ENCODE assay signal across 8 cellular contexts in the genomic region with DNA sequence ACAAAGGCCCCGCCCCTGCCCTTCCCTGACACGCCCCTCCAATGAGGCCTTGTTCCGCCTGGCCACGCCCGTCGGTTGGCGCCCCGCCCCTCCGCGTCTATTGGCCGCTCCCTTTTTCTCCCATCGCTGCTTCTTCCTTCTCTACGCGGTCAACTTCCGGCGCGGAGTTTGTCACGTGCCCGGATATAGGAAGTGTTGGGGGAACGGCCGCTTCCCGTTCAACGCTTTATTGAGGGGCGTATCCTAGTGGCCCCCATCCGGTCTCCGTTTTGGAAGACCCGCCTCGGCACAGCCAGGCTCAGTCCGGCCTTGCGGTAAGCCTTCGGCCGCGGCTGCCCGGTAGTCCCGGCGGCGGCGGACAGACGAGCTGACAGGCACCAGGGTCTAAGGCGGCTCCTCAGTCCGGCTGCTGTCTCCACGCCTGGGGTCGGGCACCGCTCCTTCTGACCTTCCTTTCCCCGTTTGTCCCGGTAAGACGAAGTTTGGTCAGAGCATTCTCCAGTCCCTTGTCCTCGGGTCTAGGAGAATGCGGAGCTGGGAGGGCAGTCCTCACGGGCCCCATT. TPM values are rescaled to one million over a fixed set of nuclear protein-coding genes. Genes with fewer than 3 reads are reported as not detected.
A peak's percentile ranks its signal among the peaks of the same experiment; 100 is the strongest.
DNase-seq lines count a peak whose midpoint lies in the region; ATAC-seq, FAIRE-seq and TF ChIP-seq lines count a peak whose summit lies in the region.

A gene with protein sequence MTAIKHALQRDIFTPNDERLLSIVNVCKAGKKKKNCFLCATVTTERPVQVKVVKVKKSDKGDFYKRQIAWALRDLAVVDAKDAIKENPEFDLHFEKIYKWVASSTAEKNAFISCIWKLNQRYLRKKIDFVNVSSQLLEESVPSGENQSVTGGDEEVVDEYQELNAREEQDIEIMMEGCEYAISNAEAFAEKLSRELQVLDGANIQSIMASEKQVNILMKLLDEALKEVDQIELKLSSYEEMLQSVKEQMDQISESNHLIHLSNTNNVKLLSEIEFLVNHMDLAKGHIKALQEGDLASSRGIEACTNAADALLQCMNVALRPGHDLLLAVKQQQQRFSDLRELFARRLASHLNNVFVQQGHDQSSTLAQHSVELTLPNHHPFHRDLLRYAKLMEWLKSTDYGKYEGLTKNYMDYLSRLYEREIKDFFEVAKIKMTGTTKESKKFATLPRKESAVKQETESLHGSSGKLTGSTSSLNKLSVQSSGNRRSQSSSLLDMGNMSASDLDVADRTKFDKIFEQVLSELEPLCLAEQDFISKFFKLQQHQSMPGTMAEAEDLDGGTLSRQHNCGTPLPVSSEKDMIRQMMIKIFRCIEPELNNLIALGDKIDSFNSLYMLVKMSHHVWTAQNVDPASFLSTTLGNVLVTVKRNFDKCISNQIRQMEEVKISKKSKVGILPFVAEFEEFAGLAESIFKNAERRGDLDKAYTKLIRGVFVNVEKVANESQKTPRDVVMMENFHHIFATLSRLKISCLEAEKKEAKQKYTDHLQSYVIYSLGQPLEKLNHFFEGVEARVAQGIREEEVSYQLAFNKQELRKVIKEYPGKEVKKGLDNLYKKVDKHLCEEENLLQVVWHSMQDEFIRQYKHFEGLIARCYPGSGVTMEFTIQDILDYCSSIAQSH (plus strand): TSS at position 165 of the 563 bp plus-strand sequence. CDS start 4,676 bp downstream, outside the sequence.

- H3K9me3 ChIP-seq in Loucy (ENCODE audit: insufficient read depth, low read depth, low read length), result 0 out of 2 replicates have a peak, but pooled peaks cover 6% of the 10 kb centered on the region

- peaks cover 0 to 3% of the 10 kb centered on the region in 2 donors for H3K9me3 Mint-ChIP-seq in natural killer cell

- H3K36me3 ChIP-seq in Loucy (ENCODE audit: insufficient read depth, low read length), result no peaks in the 10 kb centered on the region

- TF ChIP-seq POLR2A in H54 (IDR thresholded peaks at IDR 0.05; ENCODE audit: low read depth, low read length) (peak; percentile 82), Raji (IDR thresholded peaks at IDR 0.05; ENCODE audit: insufficient read depth, low read depth, low read length) (peak; percentile 60)

- H3K4me3 Mint-ChIP-seq in natural killer cell, result peak within 1 kb of the TSS; percentile 45

- H3K36me3 Mint-ChIP-seq in natural killer cell, result no peaks in the 10 kb centered on the region

- peak; percentile 94 to 96 (median 95) for ATAC-seq in natural killer cell

- H3F3A ChIP-seq in Loucy (ENCODE audit: low read depth), result no peaks in the 10 kb centered on the region

- peak within 1 kb of the TSS; percentile 92 for H3K4me3 ChIP-seq in Loucy (ENCODE audit: low read length, poor library complexity, severe bottlenecking)

- peaks cover 47% of the 10 kb centered on the region for H3K27me3 ChIP-seq in Loucy (ENCODE audit: insufficient read depth, low read length, poor library complexity, severe bottlenecking)

- DNase-seq in EL (peak; percentile 97), H54 (ENCODE audit: insufficient read length, low spot score) (peak; percentile 57), fibroblast of peridontal ligament (ENCODE audit: extremely low read depth) (peak; percentile 94), natural killer cell (peak; percentile 88)
- peak; percentile 98 for DNase-seq in activated T-helper 9 cell treated with anti-CD3 and anti-CD28 coated beads, Interleukin-2, amount 50 U/mL, for 16 hours (ENCODE audit: low read depth)
- DNase-seq in stimulated activated naive CD4-positive, alpha-beta T cell treated with Interleukin-2 at 50 U/mL for 16 hours (lab: John Stamatoyannopoulos, UW), result peak; percentile 97

- FAIRE-seq in H54 (lab: Jason Lieb, UNC), result peak; percentile 94

- H3K4me1 Mint-ChIP-seq in natural killer cell, result peaks cover 17 to 20% of the 10 kb centered on the region in 2 donors

- H3K27me3 Mint-ChIP-seq in natural killer cell (ENCODE audit: low read depth in 2 of 2), result peaks cover 0 to 10% of the 10 kb centered on the region in 2 donors

- H3K27ac Mint-ChIP-seq in natural killer cell, result peak within 1 kb of the TSS in 1 of 2 donors; percentile 91

- peak within 1 kb of the TSS; percentile 98 for H2AFZ ChIP-seq in Loucy (ENCODE audit: low read length)

- H3K79me2 ChIP-seq in Loucy (ENCODE audit: insufficient read depth, low read length), result peaks cover 25% of the 10 kb centered on the region

- TF ChIP-seq CTCF in Loucy (conservative IDR thresholded peaks at IDR 0.05; ENCODE audit: low read length) (no peak), natural killer cell (IDR thresholded peaks at IDR 0.05) (no peak)

- H3K4me1 ChIP-seq in Loucy (ENCODE audit: insufficient read depth, low read length, poor library complexity, severe bottlenecking), result peaks cover 25% of the 10 kb centered on the region

- H4K20me1 ChIP-seq in Loucy (ENCODE audit: insufficient read depth, low read length, poor library complexity, severe bottlenecking), result no peaks in the 10 kb centered on the region

- H3K9ac ChIP-seq in Loucy (ENCODE audit: low read depth, low read length, poor library complexity, severe bottlenecking), result peak within 1 kb of the TSS; percentile 89

- H3K4me2 ChIP-seq in Loucy (ENCODE audit: low read depth, low read length, poor library complexity, severe bottlenecking), result peak within 1 kb of the TSS; percentile 88

- intact Hi-C loops in natural killer cell (cut with micrococcal nuclease), result loop anchor here (5.0 to 10.0 kb wide), 2 partner anchors 306 to 1051 kb away; partner anchors contain the start of genes CLOCK and REST

- peaks cover 6% of the 10 kb centered on the region; the same call in 1 of the 2 replicates for H3K9me2 ChIP-seq in Loucy (replicated peaks; ENCODE audit: low read depth, low read length)

RNA-seq across cellular contexts. Expression of the gene that starts here (rescaled TPM):
- 10 to 100 TPM; 16.3 to 25.8 (median 20.9) TPM for total RNA-seq in natural killer cell

Comparison
In these comparisons a context has a peak if more than half of its experiments do, and no peak if none do; other contexts are left out.
1. Peak in every context shown above with its lines: DNase-seq, ATAC-seq and H3K4me3 ChIP-seq.